Comparison of ENCODE assay signal across 1 cellular context in the genomic region with DNA sequence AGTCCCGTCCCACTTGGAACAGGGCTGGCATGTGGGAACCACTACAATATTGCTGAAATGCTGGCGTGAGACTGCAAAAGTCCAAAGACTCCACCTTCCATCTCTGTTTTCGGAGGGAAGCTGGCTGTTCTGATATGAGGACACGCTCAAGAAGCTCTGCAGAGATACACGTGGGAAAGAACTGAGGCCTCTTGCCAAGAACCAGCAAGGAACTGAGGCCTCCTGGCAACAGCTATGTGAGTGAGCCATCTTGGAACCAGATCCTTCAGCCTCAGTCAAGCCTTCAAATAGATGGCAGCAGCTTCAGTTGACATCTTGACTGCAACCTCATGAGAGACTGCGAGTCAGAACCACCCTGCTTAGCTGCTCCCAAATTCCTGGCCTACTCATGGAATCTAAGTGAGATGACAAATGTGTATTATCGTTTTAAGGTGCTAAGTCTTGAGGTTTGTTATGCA.
TF ChIP-seq lines count a peak whose summit lies in the region.

No MANE protein-coding gene starts in this region.

TF ChIP-seq in K562, 482 proteins besides CTCF, POLR2A, EP300 and RAD21 (continued from another document and continues in another):
- TF ChIP-seq, protein P1, sequence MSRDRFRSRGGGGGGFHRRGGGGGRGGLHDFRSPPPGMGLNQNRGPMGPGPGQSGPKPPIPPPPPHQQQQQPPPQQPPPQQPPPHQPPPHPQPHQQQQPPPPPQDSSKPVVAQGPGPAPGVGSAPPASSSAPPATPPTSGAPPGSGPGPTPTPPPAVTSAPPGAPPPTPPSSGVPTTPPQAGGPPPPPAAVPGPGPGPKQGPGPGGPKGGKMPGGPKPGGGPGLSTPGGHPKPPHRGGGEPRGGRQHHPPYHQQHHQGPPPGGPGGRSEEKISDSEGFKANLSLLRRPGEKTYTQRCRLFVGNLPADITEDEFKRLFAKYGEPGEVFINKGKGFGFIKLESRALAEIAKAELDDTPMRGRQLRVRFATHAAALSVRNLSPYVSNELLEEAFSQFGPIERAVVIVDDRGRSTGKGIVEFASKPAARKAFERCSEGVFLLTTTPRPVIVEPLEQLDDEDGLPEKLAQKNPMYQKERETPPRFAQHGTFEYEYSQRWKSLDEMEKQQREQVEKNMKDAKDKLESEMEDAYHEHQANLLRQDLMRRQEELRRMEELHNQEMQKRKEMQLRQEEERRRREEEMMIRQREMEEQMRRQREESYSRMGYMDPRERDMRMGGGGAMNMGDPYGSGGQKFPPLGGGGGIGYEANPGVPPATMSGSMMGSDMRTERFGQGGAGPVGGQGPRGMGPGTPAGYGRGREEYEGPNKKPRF (IDR thresholded peaks at IDR 0.05; ENCODE audit: low read depth, low read length) = no peak
- TF ChIP-seq ATF6 (CRISPR knock-in tag; IDR thresholded peaks at IDR 0.05) (no peak), ETV5 (CRISPR knock-in tag; IDR thresholded peaks at IDR 0.05; ENCODE audit: low read depth) (peak; percentile 43; the same call in 1 of the 2 replicates), TAF15 (IDR thresholded peaks at IDR 0.05; ENCODE audit: low read depth, low read length) (no peak), ZNF586 (CRISPR knock-in tag; conservative IDR thresholded peaks at IDR 0.05) (no peak), ZNF766 (CRISPR knock-in tag; conservative IDR thresholded peaks at IDR 0.05) (0 out of 2 replicates have a peak, but pooled peaks have one; percentile 40), ZFX (CRISPR knock-in tag; IDR thresholded peaks at IDR 0.05) (peak; percentile 61), RBBP5 (IDR thresholded peaks at IDR 0.05; ENCODE audit: borderline replicate concordance, insufficient read depth, low read length, poor library complexity, severe bottlenecking) (peak; percentile 67), ZNF384 (IDR thresholded peaks at IDR 0.05; ENCODE audit: low read depth, low read length) (no peak), NCOA1 (IDR thresholded peaks at IDR 0.05; ENCODE audit: low read depth) (no peak; the same call in 1 of the 2 replicates), OTX1 (CRISPR knock-in tag; IDR thresholded peaks at IDR 0.05) (no peak), ZNF695 (CRISPR knock-in tag; IDR thresholded peaks at IDR 0.05) (no peak), SREBF1 (IDR thresholded peaks at IDR 0.05; ENCODE audit: borderline replicate concordance, low read depth, low read length) (no peak), SIX5 (IDR thresholded peaks at IDR 0.05; ENCODE audit: borderline replicate concordance in 1 of 2, insufficient read depth in 1 of 2, low read depth in 1 of 2, low read length in 2 of 2) (no peak), SETDB1 (IDR thresholded peaks at IDR 0.05; ENCODE audit: low read length) (no peak), SAFB2 (IDR thresholded peaks at IDR 0.05; ENCODE audit: borderline replicate concordance, low read depth, low read length, severe bottlenecking) (no peak), PHF8 (IDR thresholded peaks at IDR 0.05; ENCODE audit: borderline replicate concordance, low read length) (no peak), CBX2 (IDR thresholded peaks at IDR 0.05; ENCODE audit: insufficient read depth, low read length, poor library complexity, severe bottlenecking) (no peak), DACH1 (IDR thresholded peaks at IDR 0.05; ENCODE audit: partially characterized antibody) (no peak), E2F3 (CRISPR knock-in tag; IDR thresholded peaks at IDR 0.05) (no peak), ASH1L (IDR thresholded peaks at IDR 0.05; ENCODE audit: borderline replicate concordance, low read depth, partially characterized antibody) (no peak), ZNF280B (CRISPR knock-in tag; IDR thresholded peaks at IDR 0.05) (no peak), TCF7 (IDR thresholded peaks at IDR 0.05; ENCODE audit: borderline replicate concordance) (no peak), ZNF717 (CRISPR knock-in tag; IDR thresholded peaks at IDR 0.05) (no peak), ZNF444 (CRISPR knock-in tag; IDR thresholded peaks at IDR 0.05) (no peak), ZBTB12 (CRISPR knock-in tag; IDR thresholded peaks at IDR 0.05) (no peak)
- TF ChIP-seq, protein P2, sequence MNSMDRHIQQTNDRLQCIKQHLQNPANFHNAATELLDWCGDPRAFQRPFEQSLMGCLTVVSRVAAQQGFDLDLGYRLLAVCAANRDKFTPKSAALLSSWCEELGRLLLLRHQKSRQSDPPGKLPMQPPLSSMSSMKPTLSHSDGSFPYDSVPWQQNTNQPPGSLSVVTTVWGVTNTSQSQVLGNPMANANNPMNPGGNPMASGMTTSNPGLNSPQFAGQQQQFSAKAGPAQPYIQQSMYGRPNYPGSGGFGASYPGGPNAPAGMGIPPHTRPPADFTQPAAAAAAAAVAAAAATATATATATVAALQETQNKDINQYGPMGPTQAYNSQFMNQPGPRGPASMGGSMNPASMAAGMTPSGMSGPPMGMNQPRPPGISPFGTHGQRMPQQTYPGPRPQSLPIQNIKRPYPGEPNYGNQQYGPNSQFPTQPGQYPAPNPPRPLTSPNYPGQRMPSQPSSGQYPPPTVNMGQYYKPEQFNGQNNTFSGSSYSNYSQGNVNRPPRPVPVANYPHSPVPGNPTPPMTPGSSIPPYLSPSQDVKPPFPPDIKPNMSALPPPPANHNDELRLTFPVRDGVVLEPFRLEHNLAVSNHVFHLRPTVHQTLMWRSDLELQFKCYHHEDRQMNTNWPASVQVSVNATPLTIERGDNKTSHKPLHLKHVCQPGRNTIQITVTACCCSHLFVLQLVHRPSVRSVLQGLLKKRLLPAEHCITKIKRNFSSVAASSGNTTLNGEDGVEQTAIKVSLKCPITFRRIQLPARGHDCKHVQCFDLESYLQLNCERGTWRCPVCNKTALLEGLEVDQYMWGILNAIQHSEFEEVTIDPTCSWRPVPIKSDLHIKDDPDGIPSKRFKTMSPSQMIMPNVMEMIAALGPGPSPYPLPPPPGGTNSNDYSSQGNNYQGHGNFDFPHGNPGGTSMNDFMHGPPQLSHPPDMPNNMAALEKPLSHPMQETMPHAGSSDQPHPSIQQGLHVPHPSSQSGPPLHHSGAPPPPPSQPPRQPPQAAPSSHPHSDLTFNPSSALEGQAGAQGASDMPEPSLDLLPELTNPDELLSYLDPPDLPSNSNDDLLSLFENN (IDR thresholded peaks at IDR 0.05; ENCODE audit: low read depth in 2 of 2, low read length in 2 of 2) = no peak
- TF ChIP-seq, protein P3, sequence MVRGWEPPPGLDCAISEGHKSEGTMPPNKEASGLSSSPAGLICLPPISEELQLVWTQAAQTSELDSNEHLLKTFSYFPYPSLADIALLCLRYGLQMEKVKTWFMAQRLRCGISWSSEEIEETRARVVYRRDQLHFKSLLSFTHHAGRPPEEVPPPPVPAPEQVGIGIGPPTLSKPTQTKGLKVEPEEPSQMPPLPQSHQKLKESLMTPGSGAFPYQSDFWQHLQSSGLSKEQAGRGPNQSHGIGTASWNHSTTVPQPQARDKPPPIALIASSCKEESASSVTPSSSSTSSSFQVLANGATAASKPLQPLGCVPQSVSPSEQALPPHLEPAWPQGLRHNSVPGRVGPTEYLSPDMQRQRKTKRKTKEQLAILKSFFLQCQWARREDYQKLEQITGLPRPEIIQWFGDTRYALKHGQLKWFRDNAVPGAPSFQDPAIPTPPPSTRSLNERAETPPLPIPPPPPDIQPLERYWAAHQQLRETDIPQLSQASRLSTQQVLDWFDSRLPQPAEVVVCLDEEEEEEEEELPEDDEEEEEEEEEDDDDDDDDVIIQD (CRISPR knock-in tag; IDR thresholded peaks at IDR 0.05) = no peak
- TF ChIP-seq, protein P4, sequence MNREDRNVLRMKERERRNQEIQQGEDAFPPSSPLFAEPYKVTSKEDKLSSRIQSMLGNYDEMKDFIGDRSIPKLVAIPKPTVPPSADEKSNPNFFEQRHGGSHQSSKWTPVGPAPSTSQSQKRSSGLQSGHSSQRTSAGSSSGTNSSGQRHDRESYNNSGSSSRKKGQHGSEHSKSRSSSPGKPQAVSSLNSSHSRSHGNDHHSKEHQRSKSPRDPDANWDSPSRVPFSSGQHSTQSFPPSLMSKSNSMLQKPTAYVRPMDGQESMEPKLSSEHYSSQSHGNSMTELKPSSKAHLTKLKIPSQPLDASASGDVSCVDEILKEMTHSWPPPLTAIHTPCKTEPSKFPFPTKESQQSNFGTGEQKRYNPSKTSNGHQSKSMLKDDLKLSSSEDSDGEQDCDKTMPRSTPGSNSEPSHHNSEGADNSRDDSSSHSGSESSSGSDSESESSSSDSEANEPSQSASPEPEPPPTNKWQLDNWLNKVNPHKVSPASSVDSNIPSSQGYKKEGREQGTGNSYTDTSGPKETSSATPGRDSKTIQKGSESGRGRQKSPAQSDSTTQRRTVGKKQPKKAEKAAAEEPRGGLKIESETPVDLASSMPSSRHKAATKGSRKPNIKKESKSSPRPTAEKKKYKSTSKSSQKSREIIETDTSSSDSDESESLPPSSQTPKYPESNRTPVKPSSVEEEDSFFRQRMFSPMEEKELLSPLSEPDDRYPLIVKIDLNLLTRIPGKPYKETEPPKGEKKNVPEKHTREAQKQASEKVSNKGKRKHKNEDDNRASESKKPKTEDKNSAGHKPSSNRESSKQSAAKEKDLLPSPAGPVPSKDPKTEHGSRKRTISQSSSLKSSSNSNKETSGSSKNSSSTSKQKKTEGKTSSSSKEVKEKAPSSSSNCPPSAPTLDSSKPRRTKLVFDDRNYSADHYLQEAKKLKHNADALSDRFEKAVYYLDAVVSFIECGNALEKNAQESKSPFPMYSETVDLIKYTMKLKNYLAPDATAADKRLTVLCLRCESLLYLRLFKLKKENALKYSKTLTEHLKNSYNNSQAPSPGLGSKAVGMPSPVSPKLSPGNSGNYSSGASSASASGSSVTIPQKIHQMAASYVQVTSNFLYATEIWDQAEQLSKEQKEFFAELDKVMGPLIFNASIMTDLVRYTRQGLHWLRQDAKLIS (CRISPR knock-in tag; IDR thresholded peaks at IDR 0.05) = no peak
- TF ChIP-seq, protein P5, sequence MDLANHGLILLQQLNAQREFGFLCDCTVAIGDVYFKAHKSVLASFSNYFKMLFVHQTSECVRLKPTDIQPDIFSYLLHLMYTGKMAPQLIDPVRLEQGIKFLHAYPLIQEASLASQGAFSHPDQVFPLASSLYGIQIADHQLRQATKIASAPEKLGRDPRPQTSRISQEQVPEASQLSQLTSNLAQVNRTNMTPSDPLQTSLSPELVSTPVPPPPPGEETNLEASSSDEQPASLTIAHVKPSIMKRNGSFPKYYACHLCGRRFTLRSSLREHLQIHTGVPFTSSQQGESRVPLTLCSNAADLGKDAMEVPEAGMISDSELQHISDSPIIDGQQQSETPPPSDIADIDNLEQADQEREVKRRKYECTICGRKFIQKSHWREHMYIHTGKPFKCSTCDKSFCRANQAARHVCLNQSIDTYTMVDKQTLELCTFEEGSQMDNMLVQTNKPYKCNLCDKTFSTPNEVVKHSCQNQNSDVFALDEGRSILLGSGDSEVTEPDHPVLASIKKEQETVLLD (IDR thresholded peaks at IDR 0.05) = peak; percentile 76; the same call in 1 of the 2 replicates
- TF ChIP-seq, protein P6, sequence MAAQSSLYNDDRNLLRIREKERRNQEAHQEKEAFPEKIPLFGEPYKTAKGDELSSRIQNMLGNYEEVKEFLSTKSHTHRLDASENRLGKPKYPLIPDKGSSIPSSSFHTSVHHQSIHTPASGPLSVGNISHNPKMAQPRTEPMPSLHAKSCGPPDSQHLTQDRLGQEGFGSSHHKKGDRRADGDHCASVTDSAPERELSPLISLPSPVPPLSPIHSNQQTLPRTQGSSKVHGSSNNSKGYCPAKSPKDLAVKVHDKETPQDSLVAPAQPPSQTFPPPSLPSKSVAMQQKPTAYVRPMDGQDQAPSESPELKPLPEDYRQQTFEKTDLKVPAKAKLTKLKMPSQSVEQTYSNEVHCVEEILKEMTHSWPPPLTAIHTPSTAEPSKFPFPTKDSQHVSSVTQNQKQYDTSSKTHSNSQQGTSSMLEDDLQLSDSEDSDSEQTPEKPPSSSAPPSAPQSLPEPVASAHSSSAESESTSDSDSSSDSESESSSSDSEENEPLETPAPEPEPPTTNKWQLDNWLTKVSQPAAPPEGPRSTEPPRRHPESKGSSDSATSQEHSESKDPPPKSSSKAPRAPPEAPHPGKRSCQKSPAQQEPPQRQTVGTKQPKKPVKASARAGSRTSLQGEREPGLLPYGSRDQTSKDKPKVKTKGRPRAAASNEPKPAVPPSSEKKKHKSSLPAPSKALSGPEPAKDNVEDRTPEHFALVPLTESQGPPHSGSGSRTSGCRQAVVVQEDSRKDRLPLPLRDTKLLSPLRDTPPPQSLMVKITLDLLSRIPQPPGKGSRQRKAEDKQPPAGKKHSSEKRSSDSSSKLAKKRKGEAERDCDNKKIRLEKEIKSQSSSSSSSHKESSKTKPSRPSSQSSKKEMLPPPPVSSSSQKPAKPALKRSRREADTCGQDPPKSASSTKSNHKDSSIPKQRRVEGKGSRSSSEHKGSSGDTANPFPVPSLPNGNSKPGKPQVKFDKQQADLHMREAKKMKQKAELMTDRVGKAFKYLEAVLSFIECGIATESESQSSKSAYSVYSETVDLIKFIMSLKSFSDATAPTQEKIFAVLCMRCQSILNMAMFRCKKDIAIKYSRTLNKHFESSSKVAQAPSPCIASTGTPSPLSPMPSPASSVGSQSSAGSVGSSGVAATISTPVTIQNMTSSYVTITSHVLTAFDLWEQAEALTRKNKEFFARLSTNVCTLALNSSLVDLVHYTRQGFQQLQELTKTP (IDR thresholded peaks at IDR 0.05; ENCODE audit: low read depth in 1 of 2, partially characterized antibody in 2 of 2) = no peak
